Comparison of ENCODE assay signal across 8 cellular contexts in the genomic region with DNA sequence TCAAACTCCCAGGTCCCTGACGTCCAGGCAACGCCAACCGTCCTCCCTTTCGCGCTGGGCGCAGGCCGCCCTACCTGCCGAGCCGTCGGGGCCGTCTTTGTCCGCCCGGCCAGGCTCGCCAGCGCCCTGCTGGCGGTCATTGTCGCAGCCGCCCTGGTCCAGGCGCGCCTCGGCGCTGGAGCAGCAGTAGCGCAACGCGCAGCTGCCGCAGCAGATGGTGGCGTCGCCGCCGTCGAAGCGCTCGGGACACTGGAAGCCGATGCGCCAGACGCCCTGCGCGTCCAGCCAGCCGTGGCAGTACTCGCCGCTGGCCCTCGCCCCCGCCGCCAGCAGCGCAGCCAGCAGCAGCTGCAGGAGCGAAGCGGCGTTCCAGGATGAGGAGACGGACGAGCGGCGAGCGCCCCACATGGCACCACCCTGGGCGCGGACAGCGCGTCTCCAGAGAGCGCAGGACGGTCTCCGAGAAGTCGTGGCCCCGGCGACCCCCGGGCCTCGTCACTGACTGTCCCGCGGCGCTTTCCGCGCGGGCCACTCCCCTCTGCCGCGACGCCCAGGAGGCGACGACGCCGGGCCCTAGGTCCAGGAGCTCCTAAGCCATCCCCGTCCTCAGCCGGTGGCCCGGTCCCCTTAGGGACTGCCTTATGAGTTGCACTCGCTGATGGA. TPM values are rescaled to one million over a fixed set of nuclear protein-coding genes. Genes with fewer than 3 reads are reported as not detected.
DNase-seq lines count a peak whose midpoint lies in the region; ATAC-seq and TF ChIP-seq lines count a peak whose summit lies in the region.

No MANE protein-coding gene starts in this region.

- DNase-seq in DMS114 treated with DMSO at 0.1 percent for 48 hours (lab: John Stamatoyannopoulos, UW; ENCODE audit: unreplicated experiment) (peak; percentile 7), NCI-H345 (lab: John Stamatoyannopoulos, UW) (peak; percentile 51), colonic mucosa (no peak), NCI-H1436 treated with DMSO at 0.1 percent for 48 hours (lab: John Stamatoyannopoulos, UW) (no peak)

- peaks cover 15% of the 10 kb centered on the region for H3K36me3 Mint-ChIP-seq in nephron (ENCODE audit: low read depth)

- H3K9ac ChIP-seq in colonic mucosa (ENCODE audit: low read depth in 2 of 2, low read length in 2 of 2): no peak overlapping the region

- no peak overlapping the region for H3K27ac ChIP-seq in colonic mucosa

- peak overlapping the region; percentile 91 to 99 (median 96) for H3K4me3 Mint-ChIP-seq in nephron

- H3K9me3 Mint-ChIP-seq in nephron: no peaks in the 10 kb centered on the region

- H3K27me3 ChIP-seq in colonic mucosa: peaks cover 34% of the 10 kb centered on the region

- H3K27me3 Mint-ChIP-seq in nephron (ENCODE audit: low read depth): peaks cover 38% of the 10 kb centered on the region

- intact Hi-C loops in colonic mucosa (cut with DNase I): no loop called here

- H3K4me3 ChIP-seq in colonic mucosa: peak overlapping the region; percentile 34

- H3K4me1 Mint-ChIP-seq in nephron: peaks cover 43% of the 10 kb centered on the region

- ATAC-seq in HG03196 (IDR thresholded peaks at IDR 0.05; ENCODE audit: unreplicated experiment): no peak
- ATAC-seq in GM21381 (IDR thresholded peaks at IDR 0.05; ENCODE audit: unreplicated experiment): no peak
- no peak for ATAC-seq in HG02571 (IDR thresholded peaks at IDR 0.05; ENCODE audit: unreplicated experiment)

- peak overlapping the region in 2 of 3 experiments; percentile 22 to 62 for H3K27ac Mint-ChIP-seq in nephron

- H3K4me1 ChIP-seq in colonic mucosa: no peaks in the 10 kb centered on the region

- no peak for TF ChIP-seq CTCF in colonic mucosa (IDR thresholded peaks at IDR 0.05)
- TF ChIP-seq CTCF in nephron (IDR thresholded peaks at IDR 0.05; ENCODE audit: unreplicated experiment in 3 of 3): no peak

- H3K36me3 ChIP-seq in colonic mucosa: no peaks in the 10 kb centered on the region

- H3K9me3 ChIP-seq in colonic mucosa: no peaks in the 10 kb centered on the region

RNA-seq across cellular contexts. Expression of a gene that starts 1.1 kb away (rescaled TPM):
- total RNA-seq in colonic mucosa: under 1 TPM; 0.20 to 0.24 TPM

Comparison
In these comparisons a context has a peak if more than half of its experiments do, and no peak if none do; other contexts are left out.
1. DNase-seq: peak in DMS114 treated with DMSO at 0.1 percent for 48 hours (single experiment) and NCI-H345 (single experiment); none in colonic mucosa (single experiment) and NCI-H1436 treated with DMSO at 0.1 percent for 48 hours (single experiment).